Comparison of ENCODE assay signal across 1 cellular context in the genomic region with DNA sequence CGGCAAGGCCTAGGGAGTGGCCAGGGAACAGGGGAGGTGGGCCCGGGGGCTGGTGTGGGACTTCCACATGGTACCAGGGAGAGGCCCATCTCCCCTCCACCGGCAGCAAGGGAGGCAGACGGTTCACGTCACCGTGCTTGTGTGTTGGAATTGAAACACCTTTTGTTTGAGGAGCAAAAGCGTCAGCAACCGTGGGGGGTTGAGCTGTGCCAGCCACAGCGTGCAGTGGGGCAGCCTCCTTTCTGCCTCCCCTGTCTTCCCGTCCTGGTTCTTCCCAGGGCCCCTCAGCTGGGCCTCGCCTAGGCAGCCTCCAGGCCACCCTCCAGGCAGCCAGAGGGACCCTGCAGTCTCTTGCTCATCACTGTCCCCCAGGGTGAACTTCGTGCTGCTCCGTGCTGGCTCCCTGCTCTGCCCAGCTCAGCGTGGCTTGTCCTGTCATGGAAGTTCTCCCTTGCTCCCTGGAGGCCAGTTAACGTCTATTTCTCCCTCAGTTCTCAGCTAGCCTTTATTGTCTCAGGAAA.
TF ChIP-seq lines count a peak whose summit lies in the region.

No MANE protein-coding gene starts in this region.

TF ChIP-seq in neural cell, 6 proteins besides CTCF, POLR2A, EP300 and RAD21 (continued from another document):
- TF ChIP-seq, protein P1, sequence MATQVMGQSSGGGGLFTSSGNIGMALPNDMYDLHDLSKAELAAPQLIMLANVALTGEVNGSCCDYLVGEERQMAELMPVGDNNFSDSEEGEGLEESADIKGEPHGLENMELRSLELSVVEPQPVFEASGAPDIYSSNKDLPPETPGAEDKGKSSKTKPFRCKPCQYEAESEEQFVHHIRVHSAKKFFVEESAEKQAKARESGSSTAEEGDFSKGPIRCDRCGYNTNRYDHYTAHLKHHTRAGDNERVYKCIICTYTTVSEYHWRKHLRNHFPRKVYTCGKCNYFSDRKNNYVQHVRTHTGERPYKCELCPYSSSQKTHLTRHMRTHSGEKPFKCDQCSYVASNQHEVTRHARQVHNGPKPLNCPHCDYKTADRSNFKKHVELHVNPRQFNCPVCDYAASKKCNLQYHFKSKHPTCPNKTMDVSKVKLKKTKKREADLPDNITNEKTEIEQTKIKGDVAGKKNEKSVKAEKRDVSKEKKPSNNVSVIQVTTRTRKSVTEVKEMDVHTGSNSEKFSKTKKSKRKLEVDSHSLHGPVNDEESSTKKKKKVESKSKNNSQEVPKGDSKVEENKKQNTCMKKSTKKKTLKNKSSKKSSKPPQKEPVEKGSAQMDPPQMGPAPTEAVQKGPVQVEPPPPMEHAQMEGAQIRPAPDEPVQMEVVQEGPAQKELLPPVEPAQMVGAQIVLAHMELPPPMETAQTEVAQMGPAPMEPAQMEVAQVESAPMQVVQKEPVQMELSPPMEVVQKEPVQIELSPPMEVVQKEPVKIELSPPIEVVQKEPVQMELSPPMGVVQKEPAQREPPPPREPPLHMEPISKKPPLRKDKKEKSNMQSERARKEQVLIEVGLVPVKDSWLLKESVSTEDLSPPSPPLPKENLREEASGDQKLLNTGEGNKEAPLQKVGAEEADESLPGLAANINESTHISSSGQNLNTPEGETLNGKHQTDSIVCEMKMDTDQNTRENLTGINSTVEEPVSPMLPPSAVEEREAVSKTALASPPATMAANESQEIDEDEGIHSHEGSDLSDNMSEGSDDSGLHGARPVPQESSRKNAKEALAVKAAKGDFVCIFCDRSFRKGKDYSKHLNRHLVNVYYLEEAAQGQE (IDR thresholded peaks at IDR 0.05; ENCODE audit: borderline replicate concordance): no peak
